In genomic region chr4:67542076-67542475, GRCh38 we compare ENCODE assay signal across 25 cellular contexts. TPM values are rescaled to one million over a fixed set of nuclear protein-coding genes. Genes with fewer than 3 reads are reported as not detected.
DNase-seq lines count a peak whose midpoint lies in the region; ATAC-seq and TF ChIP-seq lines count a peak whose summit lies in the region.
"Had no signal": no experiment of that assay in that cellular context is flagged by ENCODE, and none has a peak within 500 bp of the region (broad histone marks: within the 10 kb centered on the region; RNA-seq: fewer than 3 reads in every experiment).

No MANE protein-coding gene starts in this region.

- H3K4me1 ChIP-seq in HEK293 (ENCODE audit: control insufficient read depth, insufficient read depth, low read length): no peaks in the 10 kb centered on the region
- peaks cover 0 to 16% of the 10 kb centered on the region in 2 donors for H3K4me1 ChIP-seq in right atrium auricular region

- H3K4me1 Mint-ChIP-seq in activated naive CD4-positive, alpha-beta T cell treated with anti-CD3 and anti-CD28 coated beads, Interleukin-2, amount 50 U/mL, for 24 hours: peaks cover 61% of the 10 kb centered on the region
- H3K4me1 Mint-ChIP-seq in T-cell: peaks cover 58 to 62% (median 58%) of the 10 kb centered on the region in 3 donors
- peaks cover 31 to 39% (median 34%) of the 10 kb centered on the region in 3 donors for H3K4me1 Mint-ChIP-seq in naive B cell

- DNase-seq in activated naive CD4-positive, alpha-beta T cell treated with Interleukin-2 at 50 U/mL for 16 hours: no peak
- DNase-seq in T-cell (no peak), naive B cell (no peak), HPDE6-E6E7 (ENCODE audit: extremely low spot score) (no peak), right atrium auricular region (ENCODE audit: low spot score) (no peak), left cardiac atrium (no peak)
- DNase-seq: activated CD4-positive, alpha-beta T cell treated with anti-CD3 and anti-CD28 coated beads, Interleukin-2, amount 50 U/mL, for 4 hours; activated CD8-positive, alpha-beta memory T cell treated with anti-CD3 and anti-CD28 coated beads, Interleukin-2, amount 50 U/mL, for 48 hours; activated gamma-delta T cell treated with Interleukin-2 at 50 U/mL for 16 hours; anterior cingulate cortex; dermis blood vessel endothelial cell; GDM1; HCEC 1CT; left colon; MV-4-11; NCI-H187; right lobe of liver; T-helper 17 cell; upper lobe of left lung had no signal

- POLR2A ChIA-PET in HEK293 (lab: Yijun Ruan, JAX): no interaction called here
- POLR2A ChIA-PET in T-cell (lab: Charles Lee): interaction anchor here (0.6 to 1.3 kb wide), 2 partner anchors 32 to 767 kb away, joined by 4 to 8 read pairs; no protein-coding TSS in a partner anchor

- TF ChIP-seq CTCF in HEK293 (tag by site-specific recombination; IDR thresholded peaks at IDR 0.05): no peak
- TF ChIP-seq CTCF in right atrium auricular region (IDR thresholded peaks at IDR 0.05): no peak

- no peaks in the 10 kb centered on the region for H3K27me3 Mint-ChIP-seq in activated naive CD4-positive, alpha-beta T cell treated with anti-CD3 and anti-CD28 coated beads, Interleukin-2, amount 50 U/mL, for 24 hours
- no peaks in the 10 kb centered on the region for H3K27me3 Mint-ChIP-seq in T-cell
- H3K27me3 Mint-ChIP-seq in naive B cell: no peaks in the 10 kb centered on the region
- H3K27me3 Mint-ChIP-seq: T-helper 17 cell had no signal

- CTCF ChIA-PET in HEK293 (lab: Yijun Ruan, JAX): no interaction called here
- CTCF ChIA-PET in T-cell (lab: Charles Lee): interaction anchor here in 1 of 2 donors (1.3 kb wide), 1 partner anchor 159 kb away, joined by 6 read pairs; the partner anchor contains the start of gene UBA6

- H3K27ac ChIP-seq in HEK293 (ENCODE audit: extremely low read depth, low read depth, low read length): no peak overlapping the region
- no peak overlapping the region for H3K27ac ChIP-seq in right atrium auricular region
- H3K27ac ChIP-seq: upper lobe of left lung had no signal

- H3K4me3 Mint-ChIP-seq in activated naive CD4-positive, alpha-beta T cell treated with anti-CD3 and anti-CD28 coated beads, Interleukin-2, amount 50 U/mL, for 24 hours: no peak overlapping the region
- H3K4me3 Mint-ChIP-seq in T-cell (no peak overlapping the region), naive B cell (peak overlapping the region in 1 of 8 donors; percentile 97)
- H3K4me3 Mint-ChIP-seq: CD14-positive monocyte had no signal

- no peaks in the 10 kb centered on the region for H3K27me3 ChIP-seq in right atrium auricular region
- H3K27me3 ChIP-seq: right lobe of liver, upper lobe of left lung had no signal

- no peak for ATAC-seq in T-cell (replicated peaks in 1 of 4)
- no peak for ATAC-seq in naive B cell (ENCODE audit: low read depth in 2 of 2)
- ATAC-seq in left cardiac atrium: no peak
- ATAC-seq: left colon, T-helper 17 cell had no signal

- intact Hi-C loops in left cardiac atrium (cut with DNase I): no loop called here

- no peak overlapping the region for H3K4me3 ChIP-seq in HEK293 (ENCODE audit: low read depth, low read length)
- no peak overlapping the region for H3K4me3 ChIP-seq in right atrium auricular region
- H3K4me3 ChIP-seq: right lobe of liver, upper lobe of left lung had no signal

- H3K9me3 Mint-ChIP-seq in activated naive CD4-positive, alpha-beta T cell treated with anti-CD3 and anti-CD28 coated beads, Interleukin-2, amount 50 U/mL, for 24 hours: no peaks in the 10 kb centered on the region
- no peaks in the 10 kb centered on the region for H3K9me3 Mint-ChIP-seq in T-cell
- H3K9me3 Mint-ChIP-seq in naive B cell: no peaks in the 10 kb centered on the region

- peaks cover 16% of the 10 kb centered on the region for H3K36me3 Mint-ChIP-seq in activated naive CD4-positive, alpha-beta T cell treated with anti-CD3 and anti-CD28 coated beads, Interleukin-2, amount 50 U/mL, for 24 hours
- H3K36me3 Mint-ChIP-seq in T-cell: peaks cover 44% of the 10 kb centered on the region
- peaks cover 0 to 20% of the 10 kb centered on the region in 2 donors for H3K36me3 Mint-ChIP-seq in naive B cell

- H3K9me3 ChIP-seq in HEK293 (ENCODE audit: control insufficient read depth, insufficient read depth, low read depth, low read length): no peaks in the 10 kb centered on the region
- H3K9me3 ChIP-seq in right atrium auricular region: no peaks in the 10 kb centered on the region
- H3K9me3 ChIP-seq: right lobe of liver, upper lobe of left lung had no signal

- H3K36me3 ChIP-seq in HEK293 (ENCODE audit: control insufficient read depth in 2 of 2, insufficient read depth in 1 of 2, low read length in 2 of 2) (peaks cover 10 to 61% of the 10 kb centered on the region in 2 experiments), right atrium auricular region (peaks cover 18% of the 10 kb centered on the region)

- H3K27ac Mint-ChIP-seq in activated naive CD4-positive, alpha-beta T cell treated with anti-CD3 and anti-CD28 coated beads, Interleukin-2, amount 50 U/mL, for 24 hours: peak overlapping the region; percentile 88
- peak overlapping the region; percentile 45 to 65 for H3K27ac Mint-ChIP-seq in T-cell
- H3K27ac Mint-ChIP-seq in naive B cell: peak overlapping the region in 4 of 6 donors; percentile 4 to 100 (median 85)

TF ChIP-seq in HEK293, 187 proteins besides CTCF, POLR2A, EP300 and RAD21:
- no peak for TF ChIP-seq ZNF830 (tag by site-specific recombination; IDR thresholded peaks at IDR 0.05; ENCODE audit: low read depth)
- TF ChIP-seq, protein P1, sequence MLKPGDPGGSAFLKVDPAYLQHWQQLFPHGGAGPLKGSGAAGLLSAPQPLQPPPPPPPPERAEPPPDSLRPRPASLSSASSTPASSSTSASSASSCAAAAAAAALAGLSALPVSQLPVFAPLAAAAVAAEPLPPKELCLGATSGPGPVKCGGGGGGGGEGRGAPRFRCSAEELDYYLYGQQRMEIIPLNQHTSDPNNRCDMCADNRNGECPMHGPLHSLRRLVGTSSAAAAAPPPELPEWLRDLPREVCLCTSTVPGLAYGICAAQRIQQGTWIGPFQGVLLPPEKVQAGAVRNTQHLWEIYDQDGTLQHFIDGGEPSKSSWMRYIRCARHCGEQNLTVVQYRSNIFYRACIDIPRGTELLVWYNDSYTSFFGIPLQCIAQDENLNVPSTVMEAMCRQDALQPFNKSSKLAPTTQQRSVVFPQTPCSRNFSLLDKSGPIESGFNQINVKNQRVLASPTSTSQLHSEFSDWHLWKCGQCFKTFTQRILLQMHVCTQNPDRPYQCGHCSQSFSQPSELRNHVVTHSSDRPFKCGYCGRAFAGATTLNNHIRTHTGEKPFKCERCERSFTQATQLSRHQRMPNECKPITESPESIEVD (tag by site-specific recombination; IDR thresholded peaks at IDR 0.05): peak; percentile 40; the same call in 1 of the 2 replicates
TF ChIP-seq in HEK293: peak in this region for 1.

RNA-seq across cellular contexts. Expression of gene CENPC, which starts 3.2 kb away (rescaled TPM):
- total RNA-seq in T-cell: 100 to 1,000 TPM in 1 of 5 donors, 10 to 100 TPM in 4; 38.4 to 101 (median 40.0) TPM
- polyA plus RNA-seq in naive B cell (ENCODE audit: low read depth in 6 of 6): 10 to 100 TPM; 17.6 to 28.1 (median 21.9) TPM
- 1 to 10 TPM; 6.6 to 7.9 TPM for total RNA-seq in right atrium auricular region
- total RNA-seq in left cardiac atrium: 10 to 100 TPM; 10.3 to 10.6 TPM

RNA-seq across cellular contexts. Expression of gene STAP1, which starts 16.5 kb away (rescaled TPM):
- 1 to 10 TPM; 1.6 to 8.0 (median 4.3) TPM for total RNA-seq in T-cell
- 100 to 1,000 TPM; 166 to 237 (median 224) TPM for polyA plus RNA-seq in naive B cell (ENCODE audit: low read depth in 6 of 6)
- not detected for total RNA-seq in right atrium auricular region
- under 1 TPM in 1 of 2 donors, not detected in 1; 0.15 TPM for total RNA-seq in left cardiac atrium
- total RNA-seq: cardiac septum, dermis blood vessel endothelial cell, right lobe of liver, SK-MEL-5 had no signal
- polyA plus RNA-seq: neural cell had no signal
